6 cellular contexts compared by ENCODE assay signal in the genomic region with DNA sequence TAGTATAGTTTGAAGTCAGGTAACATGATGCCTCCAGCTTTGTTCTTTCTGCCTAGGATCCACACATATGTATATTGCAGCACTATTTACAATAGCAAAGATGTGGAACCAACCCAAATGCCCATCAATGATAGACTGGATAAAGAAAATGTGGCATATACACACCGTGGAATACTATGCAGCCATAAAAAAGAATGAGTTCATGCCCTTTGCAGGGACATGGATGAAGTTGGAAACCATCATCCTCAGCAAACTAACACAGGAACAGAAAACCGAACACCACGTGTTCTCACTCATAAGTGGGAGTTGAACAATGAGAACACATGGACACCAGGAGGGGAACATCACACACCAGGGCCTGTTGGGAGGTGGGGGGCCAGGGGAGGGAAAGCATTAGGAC.
A peak's percentile ranks its signal among the peaks of the same experiment; 100 is the strongest.
DNase-seq lines count a peak whose midpoint lies in the region; ATAC-seq and TF ChIP-seq lines count a peak whose summit lies in the region.
"Not testable (repeated sequence)": the region's sequence is repeated elsewhere in the genome, so short reads cannot be mapped to it uniquely, and the experiment has no call there.

No MANE protein-coding gene starts in this region.

- not testable (repeated sequence) for H3K4me1 ChIP-seq in A673 (ENCODE audit: insufficient read depth, low read length, poor library complexity, severe bottlenecking); HEK293 (ENCODE audit: control insufficient read depth, insufficient read depth, low read length); sigmoid colon; spleen; aorta (ENCODE audit: control insufficient read depth in 1 of 2, insufficient read depth in 2 of 2, low read length in 2 of 2)

- H3K9me3 ChIP-seq in A673 (ENCODE audit: low read depth, low read length, poor library complexity, severe bottlenecking); HEK293 (ENCODE audit: control insufficient read depth, insufficient read depth, low read depth, low read length); sigmoid colon; aorta (ENCODE audit: control insufficient read depth, low read length): not testable (repeated sequence)
- H3K9me3 ChIP-seq in spleen = peaks cover 0 to 14% (median 9%) of the 10 kb centered on the region in 8 donors

- TSS peak; percentile 17 for BruUV-seq in A673 (replicated peaks; lab: Mats Ljungman, UMichigan)

- not testable (repeated sequence) for TF ChIP-seq CTCF in A673 (conservative IDR thresholded peaks at IDR 0.05; ENCODE audit: low read depth, low read length); HEK293 (tag by site-specific recombination; IDR thresholded peaks at IDR 0.05); sigmoid colon (IDR thresholded peaks at IDR 0.05); spleen (IDR thresholded peaks at IDR 0.05 in 8 of 11, conservative IDR thresholded peaks at IDR 0.05 in 3 of 11)

- H3K4me3 ChIP-seq in A673 (ENCODE audit: low read depth, low read length, poor library complexity, severe bottlenecking); HEK293 (ENCODE audit: low read depth, low read length); sigmoid colon; spleen; aorta (ENCODE audit: low read length in 2 of 2): not testable (repeated sequence)

- DNase-seq in A673 (ENCODE audit: low spot score) = not testable (repeated sequence)
- DNase-seq in activated naive CD4-positive, alpha-beta T cell treated with anti-CD3 and anti-CD28 coated beads, Interleukin-2, amount 50 U/mL, for 16 hours = peak; percentile 3
- peak; percentile 26 for DNase-seq in sigmoid colon
- peak; percentile 5 for DNase-seq in spleen
- DNase-seq in aorta = peak; percentile 7 to 22

- not testable (repeated sequence) for TF ChIP-seq POLR2A in sigmoid colon (IDR thresholded peaks at IDR 0.05); spleen (IDR thresholded peaks at IDR 0.05)

- POLR2A ChIA-PET in A673 (lab: Charles Lee; ENCODE audit: low non-redundant PET); HEK293 (lab: Yijun Ruan, JAX): not testable (repeated sequence)

- not testable (repeated sequence) for TF ChIP-seq EP300 in sigmoid colon (IDR thresholded peaks at IDR 0.05)

- H3K27me3 ChIP-seq in A673 (replicated peaks; ENCODE audit: insufficient read depth, low read depth, low read length, poor library complexity); aorta (ENCODE audit: control insufficient read depth in 1 of 2, insufficient read depth in 2 of 2, low read length in 1 of 2): not testable (repeated sequence)
- H3K27me3 ChIP-seq in sigmoid colon (peaks cover 0 to 14% (median 0%) of the 10 kb centered on the region in 3 donors), spleen (replicated peaks in 1 of 7) (peaks cover 0 to 44% (median 0%) of the 10 kb centered on the region in 7 donors)

- peaks cover 18% of the 10 kb centered on the region for H3K36me3 ChIP-seq in A673 (ENCODE audit: insufficient read depth, low read length, poor library complexity, severe bottlenecking)
- H3K36me3 ChIP-seq in HEK293 (ENCODE audit: control insufficient read depth in 2 of 2, insufficient read depth in 1 of 2, low read length in 2 of 2); sigmoid colon; spleen; aorta (ENCODE audit: control insufficient read depth in 1 of 2, insufficient read depth in 2 of 2, low read length in 1 of 2): not testable (repeated sequence)

- intact Hi-C loops in A673 (cut with micrococcal nuclease; ENCODE audit: unreplicated experiment); sigmoid colon (cut with DNase I); spleen (cut with DNase I; ENCODE audit: low total_unique reads); aorta (cut with DNase I): not testable (repeated sequence)

- H3K27ac ChIP-seq in A673 (ENCODE audit: low read depth, low read length, poor library complexity, severe bottlenecking); HEK293 (ENCODE audit: extremely low read depth, low read depth, low read length); sigmoid colon; spleen; aorta (ENCODE audit: low read depth in 1 of 2, low read length in 2 of 2): not testable (repeated sequence)

- WGBS in sigmoid colon, 2 donors = 87 to 88% methylated on average over 3 of the region's 3 CpGs
- 59 to 83% (median 81%) methylated on average over 3 of the region's 3 CpGs for WGBS in spleen, 5 donors
- 65 to 94% methylated on average over 3 of the region's 3 CpGs for WGBS in aorta, 2 donors

- CTCF ChIA-PET in A673 (lab: Charles Lee); HEK293 (lab: Yijun Ruan, JAX): not testable (repeated sequence)

- ATAC-seq in aorta (ENCODE audit: low FRiP score) = not testable (repeated sequence)

TF ChIP-seq in HEK293, 187 proteins besides CTCF, POLR2A, EP300 and RAD21:
- peak; percentile 92 for TF ChIP-seq ZNF146 (tag by site-specific recombination; IDR thresholded peaks at IDR 0.05)
- TF ChIP-seq, protein P1, sequence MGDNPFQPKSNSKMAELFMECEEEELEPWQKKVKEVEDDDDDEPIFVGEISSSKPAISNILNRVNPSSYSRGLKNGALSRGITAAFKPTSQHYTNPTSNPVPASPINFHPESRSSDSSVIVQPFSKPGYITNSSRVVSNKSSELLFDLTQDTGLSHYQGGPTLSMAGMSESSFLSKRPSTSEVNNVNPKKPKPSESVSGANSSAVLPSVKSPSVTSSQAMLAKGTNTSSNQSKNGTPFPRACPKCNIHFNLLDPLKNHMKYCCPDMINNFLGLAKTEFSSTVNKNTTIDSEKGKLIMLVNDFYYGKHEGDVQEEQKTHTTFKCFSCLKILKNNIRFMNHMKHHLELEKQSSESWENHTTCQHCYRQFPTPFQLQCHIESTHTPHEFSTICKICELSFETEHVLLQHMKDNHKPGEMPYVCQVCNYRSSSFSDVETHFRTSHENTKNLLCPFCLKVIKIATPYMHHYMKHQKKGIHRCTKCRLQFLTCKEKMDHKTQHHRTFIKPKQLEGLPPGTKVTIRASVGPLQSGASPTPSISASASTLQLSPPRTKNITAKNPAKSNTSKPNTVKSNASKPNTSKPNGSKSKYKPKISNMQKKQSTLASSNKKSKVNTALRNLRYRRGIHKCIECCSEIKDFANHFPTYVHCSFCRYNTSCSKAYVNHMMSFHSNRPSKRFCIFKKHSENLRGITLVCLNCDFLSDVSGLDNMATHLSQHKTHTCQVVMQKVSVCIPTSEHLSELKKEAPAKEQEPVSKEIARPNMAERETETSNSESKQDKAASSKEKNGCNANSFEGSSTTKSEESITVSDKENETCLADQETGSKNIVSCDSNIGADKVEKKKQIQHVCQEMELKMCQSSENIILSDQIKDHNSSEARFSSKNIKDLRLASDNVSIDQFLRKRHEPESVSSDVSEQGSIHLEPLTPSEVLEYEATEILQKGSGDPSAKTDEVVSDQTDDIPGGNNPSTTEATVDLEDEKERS (tag by site-specific recombination; IDR thresholded peaks at IDR 0.05) = 0 out of 2 replicates have a peak, but pooled peaks have one; percentile 21
